ENCODE assay signal across 20 cellular contexts in the genomic region with DNA sequence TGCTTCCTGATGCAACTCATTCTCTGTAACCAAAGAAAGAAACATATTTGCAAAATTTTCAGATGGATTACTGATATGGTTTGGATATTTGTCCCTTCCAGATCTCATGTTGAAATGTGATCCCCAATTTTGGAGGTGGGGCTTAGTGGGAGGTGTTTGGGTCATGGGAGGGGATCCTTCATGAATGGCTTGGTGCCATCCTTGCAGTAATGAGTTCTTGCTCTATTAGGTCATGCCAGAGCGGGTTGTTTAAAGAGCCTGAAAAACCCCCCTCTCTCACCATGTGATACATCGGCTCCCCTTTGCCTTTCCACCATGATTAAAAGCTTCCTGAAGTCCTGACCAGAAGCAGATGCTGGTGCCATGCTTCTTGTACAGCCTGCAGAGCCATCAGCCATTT. TPM values are rescaled to one million over a fixed set of nuclear protein-coding genes. Genes with fewer than 3 reads are reported as not detected.
"Had no signal": no experiment of that assay in that cellular context is flagged by ENCODE, and none has a peak within 500 bp of the region (broad histone marks: within the 10 kb centered on the region; RNA-seq: fewer than 3 reads in every experiment).

No MANE protein-coding gene starts in this region.

- H3K9me3 Mint-ChIP-seq: activated B cell treated with CpG ODN at 0.5 μM for 24 hours; activated CD4-positive, alpha-beta T cell treated with anti-CD3 and anti-CD28 coated beads, Interleukin-2, amount 10 ng/mL, durations not matched to agents 24 days and 14 days; activated naive CD4-positive, alpha-beta T cell treated with anti-CD3 and anti-CD28 coated beads for 36 hours; activated T-cell treated with anti-CD3 and anti-CD28 coated beads, Interleukin-2, amount 50 U/mL, for 4 hours; central memory CD8-positive, alpha-beta T cell; immature natural killer cell; natural killer cell treated with Interleukin-12 subunit alpha and Interleukin-12 subunit beta and Interleukin-15 and Interleukin-18, amount 100 ng/mL, for 72 hours; T-cell had no signal

- H3K27me3 ChIP-seq: gastroesophageal sphincter, vagina had no signal

- H3K4me1 Mint-ChIP-seq: activated B cell treated with CpG ODN at 0.5 μM for 24 hours; activated CD4-positive, alpha-beta T cell treated with anti-CD3 and anti-CD28 coated beads, Interleukin-2, amount 10 ng/mL, durations not matched to agents 24 days and 14 days; central memory CD8-positive, alpha-beta T cell; immature natural killer cell; T-cell had no signal

- H3K9me3 ChIP-seq: gastroesophageal sphincter, vagina had no signal

- H3K27ac ChIP-seq: gastroesophageal sphincter, vagina had no signal

- H3K36me3 ChIP-seq: gastroesophageal sphincter, vagina had no signal

- H3K27ac Mint-ChIP-seq: activated B cell treated with CpG ODN at 0.5 μM for 24 hours; activated CD4-positive, alpha-beta T cell treated with anti-CD3 and anti-CD28 coated beads, Interleukin-2, amount 10 ng/mL, durations not matched to agents 24 days and 14 days; activated CD8-positive, alpha-beta T cell treated with anti-CD3 and anti-CD28 coated beads, Interleukin-2, amount 10 ng/mL, durations not matched to agents 7 days and 5 days; activated naive CD4-positive, alpha-beta T cell treated with anti-CD3 and anti-CD28 coated beads for 36 hours; immature natural killer cell; natural killer cell treated with Interleukin-12 subunit alpha and Interleukin-12 subunit beta and Interleukin-15 and Interleukin-18, amount 100 ng/mL, for 72 hours; T-cell had no signal

- H3K4me3 Mint-ChIP-seq: activated B cell treated with CpG ODN at 0.5 μM for 24 hours; activated CD4-positive, alpha-beta T cell treated with anti-CD3 and anti-CD28 coated beads, Interleukin-2, amount 10 ng/mL, durations not matched to agents 24 days and 14 days; activated CD8-positive, alpha-beta T cell treated with anti-CD3 and anti-CD28 coated beads, Interleukin-2, amount 10 ng/mL, durations not matched to agents 7 days and 5 days; activated naive CD4-positive, alpha-beta T cell treated with anti-CD3 and anti-CD28 coated beads for 36 hours; activated T-cell treated with anti-CD3 and anti-CD28 coated beads, Interleukin-2, amount 50 U/mL, for 4 hours; central memory CD8-positive, alpha-beta T cell; immature natural killer cell; natural killer cell treated with Interleukin-12 subunit alpha and Interleukin-12 subunit beta and Interleukin-15 and Interleukin-18, amount 100 ng/mL, for 72 hours; T-cell had no signal

- DNase-seq: activated B cell treated with CpG ODN at 0.5 μM for 24 hours; activated CD4-positive, alpha-beta T cell treated with anti-CD3 and anti-CD28 coated beads, Interleukin-2, amount 10 ng/mL, durations not matched to agents 24 days and 14 days; activated CD8-positive, alpha-beta T cell treated with anti-CD3 and anti-CD28 coated beads, Interleukin-2, amount 10 ng/mL, durations not matched to agents 7 days and 5 days; activated naive CD4-positive, alpha-beta T cell treated with anti-CD3 and anti-CD28 coated beads for 36 hours; activated T-cell treated with anti-CD3 and anti-CD28 coated beads, Interleukin-2, amount 50 U/mL, for 4 hours; anterior cingulate cortex; cortex of kidney; erythroblast; immature natural killer cell; occipital lobe; retina; stimulated activated CD4-positive, alpha-beta T cell treated with anti-CD3 and anti-CD28 coated beads, Interleukin-2, amount 100 ng/mL, for 24 hours; stimulated activated naive CD8-positive, alpha-beta T cell treated with anti-CD3 and anti-CD28 coated beads, Interleukin-15, Interleukin-2, amounts not matched to agents 100 U/mL and 50 U/mL, for 24 hours; substantia nigra; T-cell; trophoblast cell had no signal

- H3K4me3 ChIP-seq: gastroesophageal sphincter, vagina had no signal

- H3K27me3 Mint-ChIP-seq: activated B cell treated with CpG ODN at 0.5 μM for 24 hours; activated CD4-positive, alpha-beta T cell treated with anti-CD3 and anti-CD28 coated beads, Interleukin-2, amount 10 ng/mL, durations not matched to agents 24 days and 14 days; T-cell had no signal

- H3K36me3 Mint-ChIP-seq: immature natural killer cell; natural killer cell treated with Interleukin-12 subunit alpha and Interleukin-12 subunit beta and Interleukin-15 and Interleukin-18, amount 100 ng/mL, for 72 hours; T-cell had no signal

- ATAC-seq: activated CD8-positive, alpha-beta T cell treated with anti-CD3 and anti-CD28 coated beads, Interleukin-2, amount 10 ng/mL, durations not matched to agents 7 days and 5 days; activated T-cell treated with anti-CD3 and anti-CD28 coated beads, Interleukin-2, amount 50 U/mL, for 4 hours; gastroesophageal sphincter; natural killer cell treated with Interleukin-12 subunit alpha and Interleukin-12 subunit beta and Interleukin-15 and Interleukin-18, amount 100 ng/mL, for 72 hours; stimulated activated naive CD8-positive, alpha-beta T cell treated with anti-CD3 and anti-CD28 coated beads, Interleukin-15, Interleukin-2, amounts not matched to agents 100 U/mL and 50 U/mL, for 24 hours; T-cell had no signal

RNA-seq across cellular contexts. Expression of gene PRKG1, which starts 43.8 kb away (rescaled TPM):
- total RNA-seq: activated B cell treated with CpG ODN at 0.5 μM for 24 hours; activated CD4-positive, alpha-beta T cell treated with anti-CD3 and anti-CD28 coated beads, Interleukin-2, amount 10 ng/mL, durations not matched to agents 24 days and 14 days; activated CD8-positive, alpha-beta T cell treated with anti-CD3 and anti-CD28 coated beads, Interleukin-2, amount 10 ng/mL, durations not matched to agents 7 days and 5 days; activated naive CD4-positive, alpha-beta T cell treated with anti-CD3 and anti-CD28 coated beads for 36 hours had no signal
